ENCODE assay signal across 9 cellular contexts in genomic region chr9:97593960-97594359, GRCh38. TPM values are rescaled to one million over a fixed set of nuclear protein-coding genes. Genes with fewer than 3 reads are reported as not detected.
DNase-seq lines count a peak whose midpoint lies in the region; ATAC-seq and TF ChIP-seq lines count a peak whose summit lies in the region.
"Had no signal": no experiment of that assay in that cellular context is flagged by ENCODE, and none has a peak within 500 bp of the region (broad histone marks: within the 10 kb centered on the region; RNA-seq: fewer than 3 reads in every experiment).

No MANE protein-coding gene starts in this region.

- DNase-seq in AG08395 (ENCODE audit: low spot score) (peak; percentile 21), GM23248 (peak; percentile 32), SJCRH30 (peak; percentile 14 to 31), myocyte (ENCODE audit: low read depth) (peak; percentile 80), OCI-LY7 (ENCODE audit: low spot score) (no peak)
- no peak for DNase-seq in stimulated activated CD4-positive, alpha-beta T cell treated with anti-CD3 and anti-CD28 coated beads, Interleukin-2, amount 100 ng/mL, for 48 hours
- DNase-seq: activated CD4-positive, alpha-beta T cell treated with anti-CD3 and anti-CD28 coated beads for 1 hour had no signal

- no peaks in the 10 kb centered on the region for H4K20me1 ChIP-seq in GM23248 (ENCODE audit: insufficient read depth)
- H4K20me1 ChIP-seq in OCI-LY7 (ENCODE audit: insufficient read depth, low read length) = no peaks in the 10 kb centered on the region

- H3K9ac ChIP-seq in GM23248 = no peak overlapping the region

- no peaks in the 10 kb centered on the region for H3K36me3 ChIP-seq in GM23248 (ENCODE audit: low read depth)
- H3K36me3 ChIP-seq in SJCRH30 = no peaks in the 10 kb centered on the region
- no peaks in the 10 kb centered on the region for H3K36me3 ChIP-seq in OCI-LY7 (ENCODE audit: insufficient read depth, low read length)

- BruUV-seq in OCI-LY7 (replicated peaks; lab: Mats Ljungman, UMichigan) = no TSS peak

- no peaks in the 10 kb centered on the region for H3K79me2 ChIP-seq in GM23248 (ENCODE audit: insufficient read depth)
- no peaks in the 10 kb centered on the region for H3K79me2 ChIP-seq in OCI-LY7 (ENCODE audit: insufficient read depth, low read depth, low read length)

- H3K4me1 ChIP-seq in GM23248 (ENCODE audit: insufficient read depth) = no peaks in the 10 kb centered on the region
- no peaks in the 10 kb centered on the region for H3K4me1 ChIP-seq in SJCRH30
- peaks cover 8% of the 10 kb centered on the region for H3K4me1 ChIP-seq in OCI-LY7 (ENCODE audit: insufficient read depth, low read length, poor library complexity, severe bottlenecking)

- CTCF ChIA-PET in OCI-LY7 (lab: Charles Lee; ENCODE audit: unreplicated experiment) = no interaction called here

- TF ChIP-seq CTCF in OCI-LY7 (conservative IDR thresholded peaks at IDR 0.05; ENCODE audit: low read length) = no peak

- in situ Hi-C loops in GM23248 (cut with MboI) = no loop called here

- H3K27me3 ChIP-seq in GM23248 (replicated peaks; ENCODE audit: insufficient read depth) = peaks cover 11% of the 10 kb centered on the region
- H3K27me3 ChIP-seq in SJCRH30 = no peaks in the 10 kb centered on the region

- no peak for ATAC-seq in HG03521 (IDR thresholded peaks at IDR 0.05; ENCODE audit: unreplicated experiment)
- no peak for ATAC-seq in HG02981 (IDR thresholded peaks at IDR 0.05; ENCODE audit: unreplicated experiment)

- 0 out of 2 replicates have a peak, but pooled peaks cover 1% of the 10 kb centered on the region for H3F3A ChIP-seq in GM23248 (ENCODE audit: insufficient read depth)

- H3K4me2 ChIP-seq in GM23248 (ENCODE audit: unreplicated experiment) (no peak overlapping the region), OCI-LY7 (ENCODE audit: low read length) (no peak overlapping the region)

- H3K27ac ChIP-seq in GM23248 (no peak overlapping the region), SJCRH30 (no peak overlapping the region), OCI-LY7 (ENCODE audit: low read depth, low read length, poor library complexity, severe bottlenecking) (no peak overlapping the region)

- WGBS in GM23248 (ENCODE audit: low coverage in 1 of 2, low lambda C conversion rate in 2 of 2, missing lambda C conversion rate in 2 of 2), 2 experiments = 84 to 85% methylated on average over 4 of the region's 4 CpGs

- H2AFZ ChIP-seq in GM23248 (no peak overlapping the region), OCI-LY7 (ENCODE audit: low read length) (no peak overlapping the region)

- no peak overlapping the region for H3K4me3 ChIP-seq in GM23248
- no peak overlapping the region for H3K4me3 ChIP-seq in SJCRH30
- H3K4me3 ChIP-seq in OCI-LY7 (ENCODE audit: low read depth, low read length, poor library complexity, severe bottlenecking) = no peak overlapping the region

- no peaks in the 10 kb centered on the region for H3K9me2 ChIP-seq in GM23248 (ENCODE audit: insufficient read depth)
- H3K9me2 ChIP-seq in OCI-LY7 (ENCODE audit: insufficient read depth, low read length) = no peaks in the 10 kb centered on the region

- intact Hi-C loops in OCI-LY7 (cut with micrococcal nuclease; ENCODE audit: unreplicated experiment) = no loop called here

- POLR2A ChIA-PET in OCI-LY7 (lab: Charles Lee) = no interaction called here

- H3K9me3 ChIP-seq in GM23248 (ENCODE audit: low read depth) (no peaks in the 10 kb centered on the region), SJCRH30 (replicated peaks) (no peaks in the 10 kb centered on the region), OCI-LY7 (ENCODE audit: low read length) (no peaks in the 10 kb centered on the region)

RNA-seq across cellular contexts. Expression of gene TSTD2, which starts 39.2 kb away (rescaled TPM):
- 13.9 and 14.4 TPM in 2 replicates for total RNA-seq in GM23248 (2014; rRNA removed; shearing (Covaris generic))
- polyA plus RNA-seq in GM23248 (2016; fragmentation: Nextera tagmentation; extraction: Ambion mirVana) = 6.7 and 7.6 TPM in 2 replicates
- total RNA-seq in SJCRH30 (2014; rRNA removed; shearing (Covaris generic)) = 36.3 and 42.7 TPM in 2 replicates
- total RNA-seq in myocyte = 20.2 and 20.5 TPM in 2 replicates
- 14.3 TPM for polyA plus RNA-seq in myocyte (2012)
- total RNA-seq in OCI-LY7 (2014; rRNA removed; shearing (Covaris generic)) = 15.8 and 17.1 TPM in 2 replicates
- total RNA-seq in OCI-LY7 (2022) = 22.0 and 24.1 TPM in 2 replicates

RNA-seq across cellular contexts. Expression of gene NCBP1, which starts 39.7 kb away (rescaled TPM):
- 28.1 and 34.4 TPM in 2 replicates for total RNA-seq in GM23248 (2014; rRNA removed; shearing (Covaris generic))
- polyA plus RNA-seq in GM23248 (2016; fragmentation: Nextera tagmentation; extraction: Ambion mirVana) = 28.5 and 31.8 TPM in 2 replicates
- 126 TPM in 2 replicates for total RNA-seq in SJCRH30 (2014; rRNA removed; shearing (Covaris generic))
- total RNA-seq in myocyte (37.4 and 39.3 TPM in 2 replicates), OCI-LY7 (2022) (54.7 and 57.5 TPM in 2 replicates)
- 15.8 TPM for polyA plus RNA-seq in myocyte (2012)
- 35.8 and 37.8 TPM in 2 replicates for total RNA-seq in OCI-LY7 (2014; rRNA removed; shearing (Covaris generic))

Comparison
In these comparisons a context has a peak if more than half of its experiments do, and no peak if none do; other contexts are left out.
1. DNase-seq: peak in AG08395 (single experiment), GM23248 (single experiment), SJCRH30 (2 of 2) and myocyte (single experiment); none in stimulated activated CD4-positive, alpha-beta T cell treated with anti-CD3 and anti-CD28 coated beads, Interleukin-2, amount 100 ng/mL, for 48 hours (0 of 2) and OCI-LY7 (single experiment).